Comparison of ENCODE assay signal across 26 cellular contexts in genomic region chr6:165721349-165721748, GRCh38. TPM values are rescaled to one million over a fixed set of nuclear protein-coding genes. Genes with fewer than 3 reads are reported as not detected.
"Had no signal": no experiment of that assay in that cellular context is flagged by ENCODE, and none has a peak within 500 bp of the region (broad histone marks: within the 10 kb centered on the region; RNA-seq: fewer than 3 reads in every experiment).

No MANE protein-coding gene starts in this region.

- H3K9me3 ChIP-seq: breast epithelium, Peyer's patch had no signal

- H3K4me1 ChIP-seq: breast epithelium, Peyer's patch had no signal

- H3K36me3 ChIP-seq: breast epithelium, Peyer's patch had no signal

- H3K27me3 ChIP-seq: breast epithelium, Peyer's patch had no signal

- H3K27ac ChIP-seq: breast epithelium, Peyer's patch had no signal

- H3K4me3 ChIP-seq: breast epithelium, Peyer's patch had no signal

- ATAC-seq: activated CD4-positive, CD25-positive, alpha-beta regulatory T cell treated with anti-CD3 and anti-CD28 coated beads, Interleukin-2, amount 50 U/mL, for 24 hours; activated CD8-positive, alpha-beta T cell treated with anti-CD3 and anti-CD28 coated beads, Interleukin-2, amount 10 ng/mL, durations not matched to agents 7 days and 5 days had no signal

- DNase-seq: activated CD4-positive, alpha-beta T cell treated with anti-CD3 and anti-CD28 coated beads for 4 hours; activated CD4-positive, alpha-beta T cell treated with anti-CD3 and anti-CD28 coated beads, Interleukin-2, amount 50 U/mL, for 4 hours; activated CD8-positive, alpha-beta memory T cell treated with anti-CD3 and anti-CD28 coated beads, Interleukin-2, amount 50 U/mL, for 48 hours; activated CD8-positive, alpha-beta T cell treated with anti-CD3 and anti-CD28 coated beads, Interleukin-2, amount 10 ng/mL, durations not matched to agents 7 days and 5 days; activated effector memory CD4-positive, alpha-beta T cell treated with Interleukin-2 at 50 U/mL for 16 hours; activated naive CD4-positive, alpha-beta T cell; activated T-cell treated with anti-CD3 and anti-CD28 coated beads, Interleukin-2, amount 50 U/mL, for 24 hours; aorta; caudate nucleus; KG1; NCI-H1048; NCI-H146; NCI-H187 treated with DMSO at 0.1 percent for 48 hours; NCI-H2081 treated with DMSO at 0.1 percent for 48 hours; NCI-H345; NCI-H510A; NCI-H526 treated with DMSO at 0.1 percent for 48 hours; NCI-H82; Peyer's patch; SIG-M5; T-helper 1 cell had no signal

RNA-seq across cellular contexts. Expression of gene PDE10A, which starts 58.3 kb away (rescaled TPM):
- total RNA-seq: activated CD8-positive, alpha-beta T cell treated with anti-CD3 and anti-CD28 coated beads, Interleukin-2, amount 10 ng/mL, durations not matched to agents 7 days and 5 days; activated T-helper 1 cell treated with anti-CD3 and anti-CD28 coated beads, Interleukin-12 subunit alpha, Interleukin-12 subunit beta, Interleukin-2, Interleukin-4 antibody, amounts not matched to agents 30 ng/mL and 10 ng/mL and 1 ng/mL, durations not matched to agents 14 hours and 24 hours and 36 hours; OCI-LY7; T-helper 2 cell treated with Interferon-gamma antibody and Interleukin-4, amounts not matched to agents 100 ng/mL and 5 ng/mL, for 36 hours had no signal
